In the genomic region with DNA sequence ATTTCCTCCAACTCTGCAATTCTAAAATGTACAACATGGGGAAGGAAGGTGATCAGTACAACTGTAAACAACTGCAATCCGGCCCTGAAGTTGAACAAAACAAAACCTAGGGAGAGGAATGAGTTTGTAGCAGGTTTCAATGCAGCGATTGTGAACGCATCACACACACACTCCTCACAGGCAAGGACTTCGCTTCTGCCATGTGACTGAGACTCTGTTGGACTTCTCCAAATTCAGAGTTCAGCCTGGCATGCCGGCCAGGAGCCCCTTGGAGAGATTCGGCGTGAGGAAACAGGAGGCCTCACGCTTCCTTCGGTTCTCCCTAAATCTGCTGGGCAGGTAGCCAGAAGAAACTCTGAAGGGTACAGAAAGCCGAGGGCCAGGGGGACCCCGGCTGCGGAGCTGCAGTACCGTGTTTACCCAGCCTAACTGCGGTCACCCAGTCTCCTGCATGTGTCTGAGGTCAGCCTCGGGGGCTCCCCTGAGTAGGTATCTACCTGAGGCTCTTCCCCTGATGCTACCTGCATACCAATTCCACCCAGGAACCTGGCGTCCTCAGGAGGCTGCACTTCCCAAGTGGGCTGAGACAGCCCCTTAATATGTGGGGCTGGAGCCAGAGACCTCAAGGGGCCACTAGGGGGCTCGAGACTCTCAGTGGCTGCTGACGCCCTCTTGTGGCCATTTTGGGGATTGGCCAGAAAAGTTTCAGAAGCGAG, we compare ENCODE assay signal across 8 cellular contexts. TPM values are rescaled to one million over a fixed set of nuclear protein-coding genes. Genes with fewer than 3 reads are reported as not detected.
DNase-seq lines count a peak whose midpoint lies in the region; ATAC-seq, FAIRE-seq and TF ChIP-seq lines count a peak whose summit lies in the region.

No MANE protein-coding gene starts in this region.

- WGBS in mammary epithelial cell (ENCODE audit: low coverage, missing lambda C conversion rate), result 53% methylated on average over 15 of the region's 19 CpGs

- DNase-seq in DMS79 treated with DMSO at 0.1 percent for 48 hours (lab: John Stamatoyannopoulos, UW), result peak; percentile 83
- peak; percentile 88 for DNase-seq in NCI-H2196 (lab: John Stamatoyannopoulos, UW; ENCODE audit: unreplicated experiment)
- peak; percentile 98 for DNase-seq in WERI-Rb-1
- DNase-seq in mammary epithelial cell, result peak; percentile 73
- peak; percentile 84 for DNase-seq in kidney
- peak; percentile 70 to 77 for DNase-seq in stimulated activated CD4-positive, alpha-beta T cell treated with anti-CD3 and anti-CD28 coated beads, Interleukin-15, amount 100 ng/mL, for 1 hour (ENCODE audit: low read depth in 1 of 2, low spot score in 1 of 2)

- intact Hi-C loops in mammary epithelial cell (cut with micrococcal nuclease), result loop anchor here (1.0 to 5.0 kb wide), 7 partner anchors 17 to 722 kb away; a partner anchor contains a TSS
- intact Hi-C loops in kidney (cut with DNase I), result no loop called here

- H2AFZ ChIP-seq in mammary epithelial cell (ENCODE audit: low read depth, low read length), result peak overlapping the region; percentile 60

- H3K27ac ChIP-seq in WERI-Rb-1, result no peak overlapping the region; the same call in 1 of the 2 replicates
- no peak overlapping the region for H3K27ac ChIP-seq in mammary epithelial cell (ENCODE audit: insufficient read depth, low read depth, low read length)
- H3K27ac ChIP-seq in kidney (ENCODE audit: low read depth in 2 of 2, low read length in 2 of 2), result peak overlapping the region in 1 of 2 donors; percentile 57

- H3K27me3 ChIP-seq in WERI-Rb-1 (ENCODE audit: insufficient read depth, low read depth, severe bottlenecking) (no peaks in the 10 kb centered on the region), mammary epithelial cell (ENCODE audit: insufficient read depth, low read length) (no peaks in the 10 kb centered on the region)

- H3K9me3 ChIP-seq in WERI-Rb-1 (ENCODE audit: severe bottlenecking), result peaks cover 4% of the 10 kb centered on the region
- no peaks in the 10 kb centered on the region for H3K9me3 ChIP-seq in mammary epithelial cell (replicated peaks; ENCODE audit: insufficient read depth, low read length)
- H3K9me3 ChIP-seq in kidney (ENCODE audit: control insufficient read depth in 1 of 2, low read length in 2 of 2), result no peaks in the 10 kb centered on the region

- H3K9ac ChIP-seq in mammary epithelial cell (ENCODE audit: insufficient read depth, low read length) (no peak overlapping the region), kidney (ENCODE audit: low read length in 2 of 2) (peak overlapping the region in 1 of 2 donors; percentile 34)

- CTCF ChIA-PET in mammary epithelial cell (lab: Charles Lee; ENCODE audit: low non-redundant PET), result interaction anchor here (0.6 kb wide), 1 partner anchor 17 kb away, joined by 4 read pairs; no protein-coding TSS in a partner anchor

- peaks cover 2% of the 10 kb centered on the region for H3K79me2 ChIP-seq in mammary epithelial cell (ENCODE audit: insufficient read depth, low read length)

- peak; percentile 46 for ATAC-seq in HG02870 (IDR thresholded peaks at IDR 0.05; ENCODE audit: unreplicated experiment)
- no peak for ATAC-seq in GM18858 (IDR thresholded peaks at IDR 0.05; ENCODE audit: unreplicated experiment)

- no peaks in the 10 kb centered on the region for H4K20me1 ChIP-seq in mammary epithelial cell (ENCODE audit: insufficient read depth, low read length)

- FAIRE-seq in kidney (lab: Jason Lieb, UNC), result no peak

- H3K4me3 ChIP-seq in WERI-Rb-1 (ENCODE audit: low read depth, low read length) (no peak overlapping the region), mammary epithelial cell (replicated peaks in 1 of 3; ENCODE audit: insufficient read depth in 1 of 3, low read depth in 2 of 3, low read length in 3 of 3) (no peak overlapping the region), kidney (ENCODE audit: low read length in 2 of 2) (peak overlapping the region; percentile 15 to 26)

- TF ChIP-seq CTCF in WERI-Rb-1 (IDR thresholded peaks at IDR 0.05; ENCODE audit: low read depth, low read length) (peak; percentile 100), mammary epithelial cell (conservative IDR thresholded peaks at IDR 0.05 in 1 of 2, IDR thresholded peaks at IDR 0.05 in 1 of 2; ENCODE audit: extremely low read depth in 1 of 2, insufficient read depth in 1 of 2, low read depth in 1 of 2, low read length in 2 of 2) (peak; percentile 100), kidney (IDR thresholded peaks at IDR 0.05; ENCODE audit: borderline replicate concordance, extremely low read depth, insufficient read depth) (peak; percentile 99)

- H3K36me3 ChIP-seq in WERI-Rb-1, result no peaks in the 10 kb centered on the region
- H3K36me3 ChIP-seq in mammary epithelial cell (ENCODE audit: insufficient read depth, low read length), result no peaks in the 10 kb centered on the region
- no peaks in the 10 kb centered on the region for H3K36me3 ChIP-seq in kidney (ENCODE audit: control insufficient read depth in 1 of 2, insufficient read depth in 2 of 2, low read length in 2 of 2)

- dilution Hi-C loops in mammary epithelial cell (cut with HindIII; ENCODE audit: low sequenced_read_pairs), result no loop called here

- H3K4me1 ChIP-seq in mammary epithelial cell (ENCODE audit: insufficient read depth, low read length) (peaks cover 47% of the 10 kb centered on the region), kidney (ENCODE audit: control insufficient read depth in 1 of 2, insufficient read depth in 1 of 2, low read depth in 1 of 2, low read length in 2 of 2) (peaks cover 42 to 47% of the 10 kb centered on the region in 2 donors)

- H3K4me2 ChIP-seq in mammary epithelial cell (ENCODE audit: insufficient read depth, low read depth, low read length), result peak overlapping the region; percentile 42

- in situ Hi-C loops in mammary epithelial cell (cut with MboI; ENCODE audit: low sequenced_read_pairs in 2 of 2), result no loop called here

- no TSS peak for BruUV-seq in mammary epithelial cell (replicated peaks; lab: Mats Ljungman, UMichigan)

RNA-seq across cellular contexts. Expression of a gene that starts 2.9 kb away (rescaled TPM):
- total RNA-seq in mammary epithelial cell (1 to 10 TPM in 1 of 2 donors, under 1 TPM in 1; 0.67 to 1.5 TPM), kidney (3.3 TPM)
- polyA plus RNA-seq in mammary epithelial cell (1.1 TPM), kidney (ENCODE audit: insufficient read depth, low read depth, low replicate concordance) (38.5 TPM)
- not detected for polyA minus RNA-seq in mammary epithelial cell

RNA-seq across cellular contexts. Expression of a gene that starts 4.5 kb away (rescaled TPM):
- 100 to 1,000 TPM; 113 to 169 TPM for total RNA-seq in mammary epithelial cell
- 145 TPM for polyA plus RNA-seq in mammary epithelial cell
- 269 TPM for polyA minus RNA-seq in mammary epithelial cell
- 268 TPM for total RNA-seq in kidney
- 258 TPM for polyA plus RNA-seq in kidney (ENCODE audit: insufficient read depth, low read depth, low replicate concordance)

RNA-seq across cellular contexts. Expression of a gene that starts 27.5 kb away (rescaled TPM):
- total RNA-seq in mammary epithelial cell, result 10 to 100 TPM; 17.6 to 30.2 TPM
- polyA plus RNA-seq in mammary epithelial cell, result 16.5 TPM
- 37.4 TPM for polyA minus RNA-seq in mammary epithelial cell
- total RNA-seq in kidney, result 33.5 TPM
- 35.1 TPM for polyA plus RNA-seq in kidney (ENCODE audit: insufficient read depth, low read depth, low replicate concordance)

RNA-seq across cellular contexts. Expression of a gene that starts 29.1 kb away (rescaled TPM):
- total RNA-seq in mammary epithelial cell, result 10 to 100 TPM in 1 of 2 donors, 1 to 10 TPM in 1; 9.4 to 16.3 TPM
- 12.2 TPM for polyA plus RNA-seq in mammary epithelial cell
- 31.7 TPM for polyA minus RNA-seq in mammary epithelial cell
- 24.0 TPM for total RNA-seq in kidney
- 25.6 TPM for polyA plus RNA-seq in kidney (ENCODE audit: insufficient read depth, low read depth, low replicate concordance)

RNA-seq across cellular contexts. Expression of a gene that starts 53.0 kb away (rescaled TPM):
- total RNA-seq in mammary epithelial cell (10 to 100 TPM; 30.3 TPM), kidney (51.6 TPM)
- polyA plus RNA-seq in mammary epithelial cell (21.0 TPM), kidney (ENCODE audit: insufficient read depth, low read depth, low replicate concordance) (12.1 TPM)
- polyA minus RNA-seq in mammary epithelial cell, result 48.0 TPM

Comparison
In these comparisons a context has a peak if more than half of its experiments do, and no peak if none do; other contexts are left out.
1. H3K4me3 ChIP-seq: peak in kidney (2 of 2); none in WERI-Rb-1 (single experiment) and mammary epithelial cell (0 of 3).
2. Peak in every context shown above with its lines, with median percentiles within 50 percentile points of each other: DNase-seq and CTCF ChIP-seq.